Comparison of ENCODE assay signal across 35 cellular contexts in genomic region chr4:4776934-4777333, GRCh38.
DNase-seq lines count a peak whose midpoint lies in the region; ATAC-seq, FAIRE-seq and TF ChIP-seq lines count a peak whose summit lies in the region.
"Had no signal": no experiment of that assay in that cellular context is flagged by ENCODE, and none has a peak within 500 bp of the region (broad histone marks: within the 10 kb centered on the region; RNA-seq: fewer than 3 reads in every experiment).

No MANE protein-coding gene starts in this region.

- no peak overlapping the region for H3K4me3 ChIP-seq in HepG2 (replicated peaks in 1 of 3; ENCODE audit: insufficient read depth in 1 of 3, low read depth in 2 of 3, low read length in 3 of 3)
- no peak overlapping the region for H3K4me3 ChIP-seq in right lobe of liver
- no peak overlapping the region for H3K4me3 ChIP-seq in sigmoid colon
- H3K4me3 ChIP-seq: A549; BLaER1; BLaER1 treated with 17β-estradiol and CSF1 and Interleukin-3, amounts not matched to agents 10 nM and 100 nM had no signal

- H3K9me3 ChIP-seq in HepG2 (ENCODE audit: low read length) = no peaks in the 10 kb centered on the region
- H3K9me3 ChIP-seq in right lobe of liver = peaks cover 0 to 3% (median 0%) of the 10 kb centered on the region in 4 donors
- peaks cover 0 to 2% (median 0%) of the 10 kb centered on the region in 4 donors for H3K9me3 ChIP-seq in sigmoid colon
- H3K9me3 ChIP-seq: A549, BE2C, Caco-2 had no signal

- H3K4me2 ChIP-seq in HepG2 (ENCODE audit: low read depth, low read length) = no peak overlapping the region
- H3K4me2 ChIP-seq: A549; BLaER1; BLaER1 treated with 17β-estradiol and CSF1 and Interleukin-3, amounts not matched to agents 10 nM and 100 nM had no signal

- H3K27me3 ChIP-seq in HepG2 (ENCODE audit: control insufficient read depth in 1 of 2, insufficient read depth in 2 of 2, low read length in 2 of 2) (no peaks in the 10 kb centered on the region), right lobe of liver (no peaks in the 10 kb centered on the region), sigmoid colon (peaks cover 0 to 5% (median 0%) of the 10 kb centered on the region in 3 donors)
- H3K27me3 ChIP-seq: BE2C; BLaER1; BLaER1 treated with 17β-estradiol and CSF1 and Interleukin-3, amounts not matched to agents 10 nM and 100 nM had no signal

- 88% methylated on average over 5 of the region's 7 CpGs for WGBS in HepG2 (ENCODE audit: low lambda C conversion rate)
- WGBS in right lobe of liver (ENCODE audit: insufficient coverage, low coverage, low lambda C conversion rate, missing lambda C conversion rate) = no CpG with 5 or more reads among the region's 7 CpGs
- WGBS in sigmoid colon, 2 donors = 89 to 93% methylated on average over 7 of the region's 7 CpGs

- no peaks in the 10 kb centered on the region for H4K20me1 ChIP-seq in HepG2 (ENCODE audit: insufficient read depth, low read length)
- H4K20me1 ChIP-seq: BLaER1; BLaER1 treated with 17β-estradiol and CSF1 and Interleukin-3, amounts not matched to agents 10 nM and 100 nM had no signal

- TF ChIP-seq EP300 in HepG2 (IDR thresholded peaks at IDR 0.05; ENCODE audit: low read depth in 2 of 2, low read length in 2 of 2) (no peak), HepG2 (CRISPR knock-in tag; IDR thresholded peaks at IDR 0.05; ENCODE audit: borderline replicate concordance) (no peak), sigmoid colon (IDR thresholded peaks at IDR 0.05) (no peak)

- TF ChIP-seq POLR2A in HepG2 (IDR thresholded peaks at IDR 0.05; ENCODE audit: insufficient read depth in 1 of 2, low read depth in 2 of 2, low read length in 2 of 2) (no peak), right lobe of liver (IDR thresholded peaks at IDR 0.05) (no peak), sigmoid colon (IDR thresholded peaks at IDR 0.05) (no peak)

- ATAC-seq in HepG2 (no peak), right lobe of liver (no peak), HG03460 (IDR thresholded peaks at IDR 0.05; ENCODE audit: unreplicated experiment) (no peak), GM21360 (IDR thresholded peaks at IDR 0.05; ENCODE audit: unreplicated experiment) (no peak)
- ATAC-seq: A549; CD8-positive, alpha-beta T cell had no signal

- intact Hi-C loops in HepG2 (cut with micrococcal nuclease; ENCODE audit: unreplicated experiment) (no loop called here), right lobe of liver (cut with DNase I) (no loop called here), sigmoid colon (cut with DNase I) (no loop called here)

- H3K36me3 ChIP-seq in HepG2 (replicated peaks in 1 of 2; ENCODE audit: control insufficient read depth in 1 of 2, insufficient read depth in 2 of 2, low read length in 2 of 2) = no peaks in the 10 kb centered on the region
- no peaks in the 10 kb centered on the region for H3K36me3 ChIP-seq in right lobe of liver
- no peaks in the 10 kb centered on the region for H3K36me3 ChIP-seq in sigmoid colon
- H3K36me3 ChIP-seq: BE2C, BLaER1 had no signal

- no peak for FAIRE-seq in HepG2 (lab: Jason Lieb, UNC)
- FAIRE-seq: A204.1, A549, D721Med had no signal

- no TSS peak for BruUV-seq in HepG2 (replicated peaks; lab: Mats Ljungman, UMichigan)

- CTCF ChIA-PET in HepG2 (lab: Yijun Ruan, JAX; ENCODE audit: low intra/inter-chr PET ratio, low total read pairs) = no interaction called here

- H3K27ac ChIP-seq in HepG2 (ENCODE audit: extremely low read length, insufficient read depth, low read length) (no peak overlapping the region), right lobe of liver (no peak overlapping the region), sigmoid colon (no peak overlapping the region), substantia nigra (ENCODE audit: low read depth, low read length, poor library complexity, severe bottlenecking) (no peak overlapping the region)
- H3K27ac ChIP-seq: 22Rv1; A549; BLaER1; BLaER1 treated with 17β-estradiol and CSF1 and Interleukin-3, amounts not matched to agents 10 nM and 100 nM; C4-2B had no signal

- in situ Hi-C loops in HepG2 (cut with HindIII; ENCODE audit: extremely low pct_ligation_motif_present, low pct_unique_long_range_greater_than_20kb) = no loop called here

- DNase-seq in HepG2 (ENCODE audit: low spot score) (no peak), right lobe of liver (no peak), mesenteric fat pad (ENCODE audit: low spot score) (peak; percentile 76), myocyte (ENCODE audit: low read depth) (peak; percentile 25), sigmoid colon (peak; percentile 48), substantia nigra (lab: John Stamatoyannopoulos, UW) (no peak)
- DNase-seq: 8988T; ACHN; AML-193; BE2C; C1 segment of cervical spinal cord; Caco-2; Calu3; CD4-positive, alpha-beta memory T cell; CD4-positive, alpha-beta T cell; CD4-positive, CD25-positive, alpha-beta regulatory T cell; CD8-positive, alpha-beta memory T cell; CD8-positive, alpha-beta T cell; COR-L47; DMS 273 treated with DMSO at 0.1 percent for 48 hours; DMS153; DMS53; DMS79; DMS79 treated with DMSO at 0.1 percent for 48 hours; DND-41; EL had no signal

- TF ChIP-seq RAD21 in HepG2 (CRISPR knock-in tag; IDR thresholded peaks at IDR 0.05) = no peak

- no peak for TF ChIP-seq CTCF in HepG2 (CRISPR knock-in tag; IDR thresholded peaks at IDR 0.05)
- no peak for TF ChIP-seq CTCF in right lobe of liver (IDR thresholded peaks at IDR 0.05)
- no peak for TF ChIP-seq CTCF in sigmoid colon (IDR thresholded peaks at IDR 0.05)

- no peak overlapping the region for H3K9ac ChIP-seq in HepG2 (ENCODE audit: insufficient read depth, low read depth, low read length)
- H3K9ac ChIP-seq: BLaER1; BLaER1 treated with 17β-estradiol and CSF1 and Interleukin-3, amounts not matched to agents 10 nM and 100 nM had no signal

- H3K79me2 ChIP-seq in HepG2 (ENCODE audit: insufficient read depth, low read length) = no peaks in the 10 kb centered on the region

- no peak overlapping the region for H2AFZ ChIP-seq in HepG2 (ENCODE audit: low read length)

- POLR2A ChIA-PET in HepG2 (lab: Yijun Ruan, JAX) = no interaction called here

- H3K4me1 ChIP-seq in HepG2 (ENCODE audit: insufficient read depth, low read length) (peaks cover 13% of the 10 kb centered on the region), right lobe of liver (no peaks in the 10 kb centered on the region), sigmoid colon (no peaks in the 10 kb centered on the region)
- H3K4me1 ChIP-seq: A549, BE2C, Caco-2 had no signal

TF ChIP-seq in HepG2, 621 proteins besides CTCF, POLR2A, EP300 and RAD21:
- TF ChIP-seq RFX5 (IDR thresholded peaks at IDR 0.05; ENCODE audit: low read depth, low read length) (0 out of 2 replicates have a peak, but pooled peaks have one; percentile 21), ZSCAN9 (CRISPR knock-in tag; IDR thresholded peaks at IDR 0.05; ENCODE audit: borderline replicate concordance) (no peak)

Comparison
In these comparisons a context has a peak if more than half of its experiments do, and no peak if none do; other contexts are left out.
1. DNase-seq: peak in mesenteric fat pad (single experiment), myocyte (single experiment) and sigmoid colon (single experiment); none in HepG2 (single experiment), right lobe of liver (0 of 3) and substantia nigra (0 of 49).